In genomic region chr7:11193131-11193867, GRCh38 we compare ENCODE assay signal across 9 cellular contexts.
DNase-seq lines count a peak whose midpoint lies in the region; ATAC-seq and TF ChIP-seq lines count a peak whose summit lies in the region.
"Had no signal": no experiment of that assay in that cellular context is flagged by ENCODE, and none has a peak within 500 bp of the region (broad histone marks: within the 10 kb centered on the region; RNA-seq: fewer than 3 reads in every experiment).

No MANE protein-coding gene starts in this region.

- H2AFZ ChIP-seq in IMR-90 (replicated peaks; ENCODE audit: low read length, poor library complexity), result peak overlapping the region; percentile 44

- BruUV-seq in IMR-90 (replicated peaks; lab: Mats Ljungman, UMichigan), result no TSS peak

- H3K36me3 ChIP-seq in IMR-90 (ENCODE audit: control insufficient read depth, insufficient read depth, low read length) (no peaks in the 10 kb centered on the region), iPS DF 6.9 (ENCODE audit: control insufficient read depth, insufficient read depth, low read length) (no peaks in the 10 kb centered on the region), stomach smooth muscle (ENCODE audit: control insufficient read depth in 2 of 2, insufficient read depth in 2 of 2, low read length in 2 of 2) (no peaks in the 10 kb centered on the region)

- no peaks in the 10 kb centered on the region for H3K79me1 ChIP-seq in IMR-90 (ENCODE audit: low read depth in 1 of 2, low read length in 2 of 2)

- no peak for TF ChIP-seq POLR2A in IMR-90 (IDR thresholded peaks at IDR 0.05; ENCODE audit: low read depth, low read length)

- no peak overlapping the region for H2AK5ac ChIP-seq in IMR-90 (ENCODE audit: low read depth, low read length)

- WGBS in IMR-90 (ENCODE audit: extremely low coverage in 2 of 2, insufficient read length in 1 of 2), 2 experiments, result no CpG with 5 or more reads among the region's 17 CpGs
- WGBS in iPS DF 6.9 (ENCODE audit: insufficient coverage, insufficient read length), result no CpG with 5 or more reads among the region's 17 CpGs

- no peak overlapping the region for H2BK20ac ChIP-seq in IMR-90 (ENCODE audit: low read depth, low read length)

- H3K4me2 ChIP-seq in IMR-90 (ENCODE audit: low read depth, low read length), result peak overlapping the region; percentile 81

- POLR2A ChIA-PET in IMR-90 (lab: Charles Lee; ENCODE audit: unreplicated experiment), result no interaction called here
- POLR2A ChIA-PET in activated CD8-positive, alpha-beta T cell treated with anti-CD3 and anti-CD28 coated beads, Interleukin-2, amount 10 ng/mL, durations not matched to agents 7 days and 5 days (lab: Charles Lee), result no interaction called here

- no peak for TF ChIP-seq CTCF in IMR-90 (conservative IDR thresholded peaks at IDR 0.05; ENCODE audit: low read depth, low read length)

- H3K9ac ChIP-seq in IMR-90 (ENCODE audit: low read depth, low read length) (no peak overlapping the region), stomach smooth muscle (ENCODE audit: low read length in 2 of 2) (peak overlapping the region in 1 of 2 donors; percentile 9)

- H3K27ac Mint-ChIP-seq in activated CD8-positive, alpha-beta T cell treated with anti-CD3 and anti-CD28 coated beads, Interleukin-2, amount 10 ng/mL, durations not matched to agents 7 days and 5 days, result no peak overlapping the region
- H3K27ac Mint-ChIP-seq: activated naive CD4-positive, alpha-beta T cell treated with anti-CD3 and anti-CD28 coated beads, Interleukin-2, amount 50 U/mL, for 24 hours had no signal

- H2BK5ac ChIP-seq in IMR-90 (ENCODE audit: low read depth, low read length, poor library complexity, severe bottlenecking), result no peak overlapping the region

- H3K23ac ChIP-seq in IMR-90 (ENCODE audit: low read depth, low read length), result no peak overlapping the region; the same call in 1 of the 2 replicates

- no peak overlapping the region for H2BK120ac ChIP-seq in IMR-90 (ENCODE audit: low read depth, low read length)

- no peaks in the 10 kb centered on the region for H4K20me1 ChIP-seq in IMR-90 (ENCODE audit: insufficient read depth, low read length)

- dilution Hi-C loops in IMR-90 (cut with HindIII; ENCODE audit: low sequenced_read_pairs, unreplicated experiment), result no loop called here

- H3K27ac ChIP-seq in IMR-90 (ENCODE audit: insufficient read depth, low read length) (no peak overlapping the region), iPS DF 6.9 (ENCODE audit: low read length) (no peak overlapping the region), stomach smooth muscle (ENCODE audit: low read length) (no peak overlapping the region)

- H3K18ac ChIP-seq in IMR-90 (ENCODE audit: low read depth, low read length), result no peak overlapping the region

- in situ Hi-C loops in IMR-90 (cut with MboI; ENCODE audit: low sequenced_read_pairs), result no loop called here

- peaks cover 12% of the 10 kb centered on the region for H3K27me3 Mint-ChIP-seq in activated CD8-positive, alpha-beta T cell treated with anti-CD3 and anti-CD28 coated beads, Interleukin-2, amount 10 ng/mL, durations not matched to agents 7 days and 5 days (ENCODE audit: low read depth)

- intact Hi-C loops in IMR-90 (cut with micrococcal nuclease), result no loop called here

- H3K4me3 ChIP-seq in IMR-90 (ENCODE audit: insufficient read depth, low read depth, low read length) (peak overlapping the region; percentile 33; the same call in 1 of the 2 replicates), iPS DF 6.9 (ENCODE audit: low read length) (peak overlapping the region; percentile 16; the same call in 1 of the 2 replicates), stomach smooth muscle (ENCODE audit: low read length in 2 of 2) (peak overlapping the region; percentile 13 to 64)

- CTCF ChIA-PET in IMR-90 (lab: Yijun Ruan, JAX), result interaction anchor here (0.6 to 0.7 kb wide), 2 partner anchors 63 to 465 kb away, joined by 4 read pairs; no protein-coding TSS in a partner anchor
- CTCF ChIA-PET in activated CD8-positive, alpha-beta T cell treated with anti-CD3 and anti-CD28 coated beads, Interleukin-2, amount 10 ng/mL, durations not matched to agents 7 days and 5 days (lab: Charles Lee), result interaction anchor here (1.7 kb wide), 1 partner anchor 19 kb away, joined by 5 read pairs; no protein-coding TSS in a partner anchor

- no peak overlapping the region for H3K4ac ChIP-seq in IMR-90 (ENCODE audit: low read depth, low read length)

- H3K9me3 ChIP-seq in IMR-90 (ENCODE audit: control insufficient read depth, insufficient read depth, low read length), result no peaks in the 10 kb centered on the region
- no peaks in the 10 kb centered on the region for H3K9me3 ChIP-seq in iPS DF 6.9 (ENCODE audit: control insufficient read depth, insufficient read depth, low read length)
- no peaks in the 10 kb centered on the region for H3K9me3 ChIP-seq in stomach smooth muscle (ENCODE audit: control insufficient read depth in 2 of 2, low read length in 2 of 2)

- no peak overlapping the region for H2AK9ac ChIP-seq in IMR-90 (replicated peaks; ENCODE audit: low read depth, low read length, poor library complexity)

- H3K9me3 Mint-ChIP-seq in activated CD8-positive, alpha-beta T cell treated with anti-CD3 and anti-CD28 coated beads, Interleukin-2, amount 10 ng/mL, durations not matched to agents 7 days and 5 days (ENCODE audit: insufficient read depth), result no peaks in the 10 kb centered on the region
- H3K9me3 Mint-ChIP-seq: activated naive CD4-positive, alpha-beta T cell treated with anti-CD3 and anti-CD28 coated beads, Interleukin-2, amount 50 U/mL, for 24 hours had no signal

- H3K36me3 Mint-ChIP-seq in activated CD8-positive, alpha-beta T cell treated with anti-CD3 and anti-CD28 coated beads, Interleukin-2, amount 10 ng/mL, durations not matched to agents 7 days and 5 days (ENCODE audit: low read depth), result no peaks in the 10 kb centered on the region
- H3K36me3 Mint-ChIP-seq: activated naive CD4-positive, alpha-beta T cell treated with anti-CD3 and anti-CD28 coated beads, Interleukin-2, amount 50 U/mL, for 24 hours had no signal

- no peaks in the 10 kb centered on the region for H3K9me1 ChIP-seq in IMR-90 (ENCODE audit: insufficient read depth, low read length)

- no peak overlapping the region for H4K91ac ChIP-seq in IMR-90 (ENCODE audit: insufficient read depth, low read depth, low read length)

- DNase-seq in IMR-90, result no peak
- DNase-seq in activated CD8-positive, alpha-beta T cell treated with anti-CD3 and anti-CD28 coated beads, Interleukin-2, amount 10 ng/mL, durations not matched to agents 7 days and 5 days, result no peak
- DNase-seq in iPS DF 6.9 (ENCODE audit: low read depth, low spot score), result peak; percentile 39
- no peak for DNase-seq in DMS114 treated with DMSO at 0.1 percent for 48 hours (lab: John Stamatoyannopoulos, UW; ENCODE audit: unreplicated experiment)
- no peak for DNase-seq in stimulated activated CD4-positive, alpha-beta T cell treated with anti-CD3 and anti-CD28 coated beads, Interleukin-12 subunit alpha, Interleukin-12 subunit beta, amount 100 ng/mL, for 4 hours

- peak overlapping the region; percentile 5 for H3K4me3 Mint-ChIP-seq in activated CD8-positive, alpha-beta T cell treated with anti-CD3 and anti-CD28 coated beads, Interleukin-2, amount 10 ng/mL, durations not matched to agents 7 days and 5 days
- H3K4me3 Mint-ChIP-seq: activated naive CD4-positive, alpha-beta T cell treated with anti-CD3 and anti-CD28 coated beads, Interleukin-2, amount 50 U/mL, for 24 hours had no signal

- peaks cover 1% of the 10 kb centered on the region; the same call in 1 of the 2 replicates for H3K27me3 ChIP-seq in IMR-90 (ENCODE audit: control insufficient read depth, insufficient read depth, low read length)
- peaks cover 7% of the 10 kb centered on the region; the same call in 1 of the 2 replicates for H3K27me3 ChIP-seq in iPS DF 6.9 (ENCODE audit: control insufficient read depth, insufficient read depth, low read length)
- no peaks in the 10 kb centered on the region for H3K27me3 ChIP-seq in stomach smooth muscle (ENCODE audit: control insufficient read depth in 1 of 2, insufficient read depth in 2 of 2, low read length in 2 of 2)

- H3K4me1 ChIP-seq in IMR-90 (ENCODE audit: control insufficient read depth, insufficient read depth, low read length) (peaks cover 4% of the 10 kb centered on the region; the same call in 1 of the 2 replicates), iPS DF 6.9 (ENCODE audit: control insufficient read depth, insufficient read depth, low read length) (peaks cover 3% of the 10 kb centered on the region; the same call in 1 of the 2 replicates), stomach smooth muscle (ENCODE audit: control insufficient read depth, insufficient read depth, low read length) (peaks cover 6% of the 10 kb centered on the region)

- no peak for TF ChIP-seq RAD21 in IMR-90 (IDR thresholded peaks at IDR 0.05; ENCODE audit: low read length)

- H4K5ac ChIP-seq in IMR-90 (ENCODE audit: low read depth, low read length), result no peak overlapping the region; the same call in 1 of the 2 replicates

- H4K8ac ChIP-seq in IMR-90 (ENCODE audit: low read depth in 2 of 2, low read length in 2 of 2), result no peak overlapping the region

- H3K14ac ChIP-seq in IMR-90 (replicated peaks; ENCODE audit: low read depth, low read length), result no peak overlapping the region

- ATAC-seq in IMR-90 (ENCODE audit: low read depth) (peak; percentile 75), GM19452 (IDR thresholded peaks at IDR 0.05; ENCODE audit: unreplicated experiment) (no peak), GM21367 (IDR thresholded peaks at IDR 0.05; ENCODE audit: unreplicated experiment) (no peak)
- ATAC-seq in activated CD8-positive, alpha-beta T cell treated with anti-CD3 and anti-CD28 coated beads, Interleukin-2, amount 10 ng/mL, durations not matched to agents 7 days and 5 days, result no peak

- H3K56ac ChIP-seq in IMR-90 (ENCODE audit: extremely low read depth, insufficient read depth, low read length), result no peak overlapping the region

- no peak overlapping the region for H2BK15ac ChIP-seq in IMR-90 (ENCODE audit: low read depth, low read length)

- peaks cover 2% of the 10 kb centered on the region for H3K4me1 Mint-ChIP-seq in activated CD8-positive, alpha-beta T cell treated with anti-CD3 and anti-CD28 coated beads, Interleukin-2, amount 10 ng/mL, durations not matched to agents 7 days and 5 days (ENCODE audit: low read depth)
- H3K4me1 Mint-ChIP-seq: activated naive CD4-positive, alpha-beta T cell treated with anti-CD3 and anti-CD28 coated beads, Interleukin-2, amount 50 U/mL, for 24 hours had no signal

TF ChIP-seq in IMR-90, 13 proteins besides CTCF, POLR2A, EP300 and RAD21 (continues in another document):
- TF ChIP-seq SMC3 (IDR thresholded peaks at IDR 0.05; ENCODE audit: low read depth, low read length), result no peak
- no peak for TF ChIP-seq CHD1 (IDR thresholded peaks at IDR 0.05; ENCODE audit: low read depth, low read length)
- TF ChIP-seq CEBPB (IDR thresholded peaks at IDR 0.05; ENCODE audit: low read depth, low read length), result no peak
- no peak for TF ChIP-seq MAFK (IDR thresholded peaks at IDR 0.05; ENCODE audit: low read depth, low read length)
